Comparison of ENCODE assay signal across 10 cellular contexts in genomic region chr11:32334822-32335221, GRCh38.
DNase-seq lines count a peak whose midpoint lies in the region; ATAC-seq, FAIRE-seq and TF ChIP-seq lines count a peak whose summit lies in the region.
"Had no signal": no experiment of that assay in that cellular context is flagged by ENCODE, and none has a peak within 500 bp of the region (broad histone marks: within the 10 kb centered on the region; RNA-seq: fewer than 3 reads in every experiment).

No MANE protein-coding gene starts in this region.

- intact Hi-C loops in colonic mucosa (cut with DNase I) = no loop called here

- ATAC-seq in SK-N-SH treated with all-trans-retinoic acid at 6 μM for 48 hours (no peak), GM18909 (IDR thresholded peaks at IDR 0.05; ENCODE audit: poor library complexity, unreplicated experiment) (no peak)

- H3K36me3 ChIP-seq in SK-N-SH (replicated peaks in 1 of 2; ENCODE audit: control insufficient read depth in 1 of 2, insufficient read depth in 2 of 2, low read length in 1 of 2) = no peaks in the 10 kb centered on the region
- no peaks in the 10 kb centered on the region for H3K36me3 ChIP-seq in MG63
- no peaks in the 10 kb centered on the region for H3K36me3 ChIP-seq in colonic mucosa
- no peaks in the 10 kb centered on the region for H3K36me3 ChIP-seq in effector memory CD4-positive, alpha-beta T cell (ENCODE audit: control insufficient read depth, insufficient read depth, low read length)
- H3K36me3 ChIP-seq: right lobe of liver had no signal

- no peak for TF ChIP-seq EP300 in SK-N-SH (IDR thresholded peaks at IDR 0.05; ENCODE audit: borderline replicate concordance in 1 of 2, low read depth in 1 of 2, low read length in 1 of 2)

- no peak overlapping the region for H3K9ac ChIP-seq in SK-N-SH
- no peak overlapping the region for H3K9ac ChIP-seq in colonic mucosa (ENCODE audit: low read depth in 2 of 2, low read length in 2 of 2)

- no peak overlapping the region for H2AFZ ChIP-seq in SK-N-SH (ENCODE audit: low read depth)

- H3K9me3 ChIP-seq in SK-N-SH (no peaks in the 10 kb centered on the region; the same call in 1 of the 2 replicates), MG63 (no peaks in the 10 kb centered on the region), colonic mucosa (no peaks in the 10 kb centered on the region)
- H3K9me3 ChIP-seq in effector memory CD4-positive, alpha-beta T cell (ENCODE audit: control insufficient read depth, low read length) = no peaks in the 10 kb centered on the region
- H3K9me3 ChIP-seq: right lobe of liver had no signal

- TF ChIP-seq CTCF in SK-N-SH (IDR thresholded peaks at IDR 0.05) (peak; percentile 31), colonic mucosa (IDR thresholded peaks at IDR 0.05) (peak; percentile 16)

- TF ChIP-seq POLR2A in GM12892 (IDR thresholded peaks at IDR 0.05; ENCODE audit: low read depth, low read length) = no peak

- H3F3A ChIP-seq in SK-N-SH (replicated peaks; ENCODE audit: insufficient read depth) = no peaks in the 10 kb centered on the region

- DNase-seq in SK-N-SH (no peak), MG63 (peak; percentile 4), colonic mucosa (peak; percentile 36), GM12892 (ENCODE audit: insufficient read length) (no peak)
- peak; percentile 3 for DNase-seq in stimulated activated CD4-positive, alpha-beta T cell treated with anti-CD3 and anti-CD28 coated beads, Interleukin-12 subunit alpha, Interleukin-12 subunit beta, amount 100 ng/mL, for 4 hours
- no peak for DNase-seq in effector memory CD4-positive, alpha-beta T cell
- DNase-seq: hippocampal formation, right lobe of liver had no signal

- no peak for TF ChIP-seq RAD21 in SK-N-SH (IDR thresholded peaks at IDR 0.05; ENCODE audit: low read length)

- no peak overlapping the region for H3K4me2 ChIP-seq in SK-N-SH

- no peak for FAIRE-seq in GM12892 (lab: Jason Lieb, UNC)

- no peaks in the 10 kb centered on the region for H3K9me2 ChIP-seq in SK-N-SH

- H4K20me1 ChIP-seq in SK-N-SH (ENCODE audit: insufficient read depth) = no peaks in the 10 kb centered on the region

- POLR2A ChIA-PET in SK-N-SH (lab: Yijun Ruan, JAX) = no interaction called here

- H3K27me3 ChIP-seq in SK-N-SH (ENCODE audit: insufficient read depth) = peaks cover 15% of the 10 kb centered on the region; the same call in 1 of the 2 replicates
- H3K27me3 ChIP-seq in MG63 = no peaks in the 10 kb centered on the region
- H3K27me3 ChIP-seq in colonic mucosa = no peaks in the 10 kb centered on the region
- H3K27me3 ChIP-seq in effector memory CD4-positive, alpha-beta T cell (replicated peaks; ENCODE audit: control insufficient read depth, insufficient read depth, low read length, poor library complexity, severe bottlenecking) = peaks cover 3% of the 10 kb centered on the region
- H3K27me3 ChIP-seq: right lobe of liver had no signal

- H3K27ac ChIP-seq in SK-N-SH (ENCODE audit: low read depth in 2 of 2, low read length in 1 of 2) (no peak overlapping the region), colonic mucosa (no peak overlapping the region)
- no peak overlapping the region for H3K27ac ChIP-seq in effector memory CD4-positive, alpha-beta T cell (ENCODE audit: insufficient read depth, low read length, poor library complexity, severe bottlenecking)
- H3K27ac ChIP-seq: right lobe of liver had no signal

- H3K4me3 ChIP-seq in SK-N-SH (ENCODE audit: low read depth in 2 of 2, low read length in 1 of 2) (no peak overlapping the region), MG63 (no peak overlapping the region), colonic mucosa (no peak overlapping the region)
- H3K4me3 ChIP-seq in effector memory CD4-positive, alpha-beta T cell (ENCODE audit: insufficient read depth, low read depth, low read length, poor library complexity, severe bottlenecking) = no peak overlapping the region
- H3K4me3 ChIP-seq: right lobe of liver had no signal

- H3K4me1 ChIP-seq in SK-N-SH (ENCODE audit: control insufficient read depth in 1 of 2, insufficient read depth in 2 of 2, low read depth in 1 of 2, low read length in 1 of 2) (peaks cover 0 to 8% of the 10 kb centered on the region in 2 experiments; a peak in 1 of 4 replicates), colonic mucosa (no peaks in the 10 kb centered on the region)
- H3K4me1 ChIP-seq in effector memory CD4-positive, alpha-beta T cell (ENCODE audit: control insufficient read depth, insufficient read depth, low read length, poor library complexity, severe bottlenecking) = peaks cover 3% of the 10 kb centered on the region

- no peaks in the 10 kb centered on the region for H3K79me2 ChIP-seq in SK-N-SH (ENCODE audit: insufficient read depth)

- 78% methylated on average over 8 of the region's 8 CpGs for WGBS in SK-N-SH (ENCODE audit: low lambda C conversion rate)

- CTCF ChIA-PET in SK-N-SH (lab: Yijun Ruan, JAX) = interaction anchor here (2.3 kb wide), 1 partner anchor 10 kb away, joined by 20 read pairs; no protein-coding TSS in a partner anchor

TF ChIP-seq in SK-N-SH, 30 proteins besides CTCF, POLR2A, EP300 and RAD21 (continues in another document):
- TF ChIP-seq EZH2phosphoT487 (IDR thresholded peaks at IDR 0.05; ENCODE audit: borderline replicate concordance, low read depth) (no peak), MEF2A (IDR thresholded peaks at IDR 0.05; ENCODE audit: borderline replicate concordance, low read depth) (no peak), RXRA (IDR thresholded peaks at IDR 0.05; ENCODE audit: borderline replicate concordance, low read depth) (no peak), FOXM1 (IDR thresholded peaks at IDR 0.05; ENCODE audit: low read depth) (no peak), NFIC (IDR thresholded peaks at IDR 0.05; ENCODE audit: borderline replicate concordance) (no peak), GATA2 (CRISPR knock-in tag; IDR thresholded peaks at IDR 0.05) (no peak)
- TF ChIP-seq, protein P1, sequence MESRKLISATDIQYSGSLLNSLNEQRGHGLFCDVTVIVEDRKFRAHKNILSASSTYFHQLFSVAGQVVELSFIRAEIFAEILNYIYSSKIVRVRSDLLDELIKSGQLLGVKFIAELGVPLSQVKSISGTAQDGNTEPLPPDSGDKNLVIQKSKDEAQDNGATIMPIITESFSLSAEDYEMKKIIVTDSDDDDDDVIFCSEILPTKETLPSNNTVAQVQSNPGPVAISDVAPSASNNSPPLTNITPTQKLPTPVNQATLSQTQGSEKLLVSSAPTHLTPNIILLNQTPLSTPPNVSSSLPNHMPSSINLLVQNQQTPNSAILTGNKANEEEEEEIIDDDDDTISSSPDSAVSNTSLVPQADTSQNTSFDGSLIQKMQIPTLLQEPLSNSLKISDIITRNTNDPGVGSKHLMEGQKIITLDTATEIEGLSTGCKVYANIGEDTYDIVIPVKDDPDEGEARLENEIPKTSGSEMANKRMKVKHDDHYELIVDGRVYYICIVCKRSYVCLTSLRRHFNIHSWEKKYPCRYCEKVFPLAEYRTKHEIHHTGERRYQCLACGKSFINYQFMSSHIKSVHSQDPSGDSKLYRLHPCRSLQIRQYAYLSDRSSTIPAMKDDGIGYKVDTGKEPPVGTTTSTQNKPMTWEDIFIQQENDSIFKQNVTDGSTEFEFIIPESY (IDR thresholded peaks at IDR 0.05; ENCODE audit: borderline replicate concordance, low read depth) = no peak
- TF ChIP-seq, protein P2, sequence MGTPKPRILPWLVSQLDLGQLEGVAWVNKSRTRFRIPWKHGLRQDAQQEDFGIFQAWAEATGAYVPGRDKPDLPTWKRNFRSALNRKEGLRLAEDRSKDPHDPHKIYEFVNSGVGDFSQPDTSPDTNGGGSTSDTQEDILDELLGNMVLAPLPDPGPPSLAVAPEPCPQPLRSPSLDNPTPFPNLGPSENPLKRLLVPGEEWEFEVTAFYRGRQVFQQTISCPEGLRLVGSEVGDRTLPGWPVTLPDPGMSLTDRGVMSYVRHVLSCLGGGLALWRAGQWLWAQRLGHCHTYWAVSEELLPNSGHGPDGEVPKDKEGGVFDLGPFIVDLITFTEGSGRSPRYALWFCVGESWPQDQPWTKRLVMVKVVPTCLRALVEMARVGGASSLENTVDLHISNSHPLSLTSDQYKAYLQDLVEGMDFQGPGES (IDR thresholded peaks at IDR 0.05; ENCODE audit: low read depth, low read length) = no peak

TF ChIP-seq in SK-N-SH treated with all-trans-retinoic acid at 6 μM for 48 hours, 23 proteins besides CTCF, POLR2A, EP300 and RAD21 (continues in another document):
- TF ChIP-seq GLIS3 (CRISPR knock-in tag; IDR thresholded peaks at IDR 0.05) (no peak), RARB (CRISPR knock-in tag; IDR thresholded peaks at IDR 0.05) (no peak), ZFP30 (CRISPR knock-in tag; IDR thresholded peaks at IDR 0.05) (no peak), SNAI2 (CRISPR knock-in tag; IDR thresholded peaks at IDR 0.05) (no peak)
- TF ChIP-seq, protein P3, sequence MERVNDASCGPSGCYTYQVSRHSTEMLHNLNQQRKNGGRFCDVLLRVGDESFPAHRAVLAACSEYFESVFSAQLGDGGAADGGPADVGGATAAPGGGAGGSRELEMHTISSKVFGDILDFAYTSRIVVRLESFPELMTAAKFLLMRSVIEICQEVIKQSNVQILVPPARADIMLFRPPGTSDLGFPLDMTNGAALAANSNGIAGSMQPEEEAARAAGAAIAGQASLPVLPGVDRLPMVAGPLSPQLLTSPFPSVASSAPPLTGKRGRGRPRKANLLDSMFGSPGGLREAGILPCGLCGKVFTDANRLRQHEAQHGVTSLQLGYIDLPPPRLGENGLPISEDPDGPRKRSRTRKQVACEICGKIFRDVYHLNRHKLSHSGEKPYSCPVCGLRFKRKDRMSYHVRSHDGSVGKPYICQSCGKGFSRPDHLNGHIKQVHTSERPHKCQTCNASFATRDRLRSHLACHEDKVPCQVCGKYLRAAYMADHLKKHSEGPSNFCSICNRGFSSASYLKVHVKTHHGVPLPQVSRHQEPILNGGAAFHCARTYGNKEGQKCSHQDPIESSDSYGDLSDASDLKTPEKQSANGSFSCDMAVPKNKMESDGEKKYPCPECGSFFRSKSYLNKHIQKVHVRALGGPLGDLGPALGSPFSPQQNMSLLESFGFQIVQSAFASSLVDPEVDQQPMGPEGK (CRISPR knock-in tag; IDR thresholded peaks at IDR 0.05; ENCODE audit: borderline replicate concordance) = no peak

Comparison
In these comparisons a context has a peak if more than half of its experiments do, and no peak if none do; other contexts are left out.
1. DNase-seq: peak in MG63 (single experiment), colonic mucosa (single experiment) and stimulated activated CD4-positive, alpha-beta T cell treated with anti-CD3 and anti-CD28 coated beads, Interleukin-12 subunit alpha, Interleukin-12 subunit beta, amount 100 ng/mL, for 4 hours (single experiment); none in SK-N-SH (single experiment), GM12892 (single experiment) and effector memory CD4-positive, alpha-beta T cell (0 of 3).